In the genomic region with DNA sequence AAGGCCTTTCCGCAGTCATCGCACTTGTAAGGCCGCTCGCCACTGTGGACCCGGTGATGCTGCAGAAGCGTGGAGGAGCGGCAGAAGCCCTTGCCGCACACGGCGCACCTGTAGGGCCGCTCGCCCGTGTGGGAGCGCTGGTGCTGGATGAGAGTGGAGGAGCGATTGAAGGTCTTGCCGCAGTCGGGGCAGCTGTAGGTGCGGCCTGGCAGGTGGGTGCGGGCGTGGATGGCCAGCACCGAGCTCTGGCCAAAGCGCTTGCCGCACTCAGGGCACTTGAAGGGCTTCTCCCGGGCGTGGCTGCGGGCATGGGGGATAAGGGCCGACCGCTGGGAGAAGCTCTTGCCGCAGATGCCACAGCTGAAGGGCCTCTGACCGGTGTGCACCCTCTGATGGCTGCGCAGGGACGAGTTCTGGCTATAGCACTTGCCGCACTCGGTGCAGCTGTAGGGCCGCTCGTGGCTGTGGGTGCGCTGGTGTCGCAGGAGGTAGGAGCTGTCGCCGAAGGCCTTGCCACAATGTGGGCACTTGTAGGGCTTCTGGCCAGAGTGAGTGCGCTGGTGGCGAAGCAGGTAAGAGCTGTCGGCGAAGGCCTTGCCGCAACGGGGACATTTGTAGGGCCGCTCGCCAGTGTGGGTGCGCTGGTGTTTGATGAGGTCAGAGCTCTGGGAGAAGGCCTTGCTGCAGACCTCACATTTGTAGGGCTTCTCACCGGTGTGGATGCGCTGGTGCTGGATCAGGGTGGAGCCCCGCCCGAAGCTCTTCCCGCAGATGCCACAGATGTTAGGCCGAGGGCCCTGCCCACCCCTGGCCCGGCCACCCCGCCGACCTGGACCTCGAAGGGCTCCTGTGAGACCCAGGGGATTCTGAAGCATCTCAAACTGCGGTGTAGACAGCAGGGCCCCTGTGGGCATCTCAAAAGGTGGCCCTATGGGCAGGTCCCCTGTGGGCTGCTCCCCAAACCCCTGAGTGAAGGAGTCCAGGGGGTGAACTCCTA, we compare ENCODE assay signal across 4 cellular contexts.
TF ChIP-seq lines count a peak whose summit lies in the region.

No MANE protein-coding gene starts in this region.

TF ChIP-seq in SK-N-SH, 30 proteins besides CTCF, POLR2A, EP300 and RAD21:
- TF ChIP-seq GATA2 (CRISPR knock-in tag; IDR thresholded peaks at IDR 0.05) (no peak), RCOR1 (IDR thresholded peaks at IDR 0.05; ENCODE audit: low read length) (no peak), TEAD4 (IDR thresholded peaks at IDR 0.05; ENCODE audit: borderline replicate concordance, insufficient read depth) (no peak), YY1 (IDR thresholded peaks at IDR 0.05; ENCODE audit: low read depth) (no peak), RXRA (IDR thresholded peaks at IDR 0.05; ENCODE audit: borderline replicate concordance, low read depth) (no peak), POLR2AphosphoS5 (IDR thresholded peaks at IDR 0.05; ENCODE audit: low read depth, low read length) (no peak)
- TF ChIP-seq, protein P1, sequence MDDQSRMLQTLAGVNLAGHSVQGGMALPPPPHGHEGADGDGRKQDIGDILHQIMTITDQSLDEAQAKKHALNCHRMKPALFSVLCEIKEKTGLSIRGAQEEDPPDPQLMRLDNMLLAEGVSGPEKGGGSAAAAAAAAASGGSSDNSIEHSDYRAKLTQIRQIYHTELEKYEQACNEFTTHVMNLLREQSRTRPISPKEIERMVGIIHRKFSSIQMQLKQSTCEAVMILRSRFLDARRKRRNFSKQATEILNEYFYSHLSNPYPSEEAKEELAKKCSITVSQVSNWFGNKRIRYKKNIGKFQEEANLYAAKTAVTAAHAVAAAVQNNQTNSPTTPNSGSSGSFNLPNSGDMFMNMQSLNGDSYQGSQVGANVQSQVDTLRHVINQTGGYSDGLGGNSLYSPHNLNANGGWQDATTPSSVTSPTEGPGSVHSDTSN (IDR thresholded peaks at IDR 0.05) = no peak
TF ChIP-seq in SK-N-SH: peak in this region for 0.

TF ChIP-seq in SK-N-SH treated with all-trans-retinoic acid at 6 μM for 48 hours, 23 proteins besides CTCF, POLR2A, EP300 and RAD21 (continues in another document):
- no peak for TF ChIP-seq TCF4 (CRISPR knock-in tag; IDR thresholded peaks at IDR 0.05; ENCODE audit: borderline replicate concordance)
- TF ChIP-seq ARNTL (CRISPR knock-in tag; IDR thresholded peaks at IDR 0.05; ENCODE audit: borderline replicate concordance, low read depth) = no peak
- TF ChIP-seq, protein P2, sequence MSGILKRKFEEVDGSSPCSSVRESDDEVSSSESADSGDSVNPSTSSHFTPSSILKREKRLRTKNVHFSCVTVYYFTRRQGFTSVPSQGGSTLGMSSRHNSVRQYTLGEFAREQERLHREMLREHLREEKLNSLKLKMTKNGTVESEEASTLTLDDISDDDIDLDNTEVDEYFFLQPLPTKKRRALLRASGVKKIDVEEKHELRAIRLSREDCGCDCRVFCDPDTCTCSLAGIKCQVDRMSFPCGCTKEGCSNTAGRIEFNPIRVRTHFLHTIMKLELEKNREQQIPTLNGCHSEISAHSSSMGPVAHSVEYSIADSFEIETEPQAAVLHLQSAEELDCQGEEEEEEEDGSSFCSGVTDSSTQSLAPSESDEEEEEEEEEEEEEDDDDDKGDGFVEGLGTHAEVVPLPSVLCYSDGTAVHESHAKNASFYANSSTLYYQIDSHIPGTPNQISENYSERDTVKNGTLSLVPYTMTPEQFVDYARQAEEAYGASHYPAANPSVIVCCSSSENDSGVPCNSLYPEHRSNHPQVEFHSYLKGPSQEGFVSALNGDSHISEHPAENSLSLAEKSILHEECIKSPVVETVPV (CRISPR knock-in tag; IDR thresholded peaks at IDR 0.05) = no peak
- TF ChIP-seq TOX (CRISPR knock-in tag; IDR thresholded peaks at IDR 0.05; ENCODE audit: borderline replicate concordance) = no peak
- TF ChIP-seq ZFP30 (CRISPR knock-in tag; IDR thresholded peaks at IDR 0.05) = no peak
- no peak for TF ChIP-seq ZNF70 (CRISPR knock-in tag; IDR thresholded peaks at IDR 0.05)
- TF ChIP-seq ESRRG (CRISPR knock-in tag; IDR thresholded peaks at IDR 0.05) = no peak
- TF ChIP-seq, protein P3, sequence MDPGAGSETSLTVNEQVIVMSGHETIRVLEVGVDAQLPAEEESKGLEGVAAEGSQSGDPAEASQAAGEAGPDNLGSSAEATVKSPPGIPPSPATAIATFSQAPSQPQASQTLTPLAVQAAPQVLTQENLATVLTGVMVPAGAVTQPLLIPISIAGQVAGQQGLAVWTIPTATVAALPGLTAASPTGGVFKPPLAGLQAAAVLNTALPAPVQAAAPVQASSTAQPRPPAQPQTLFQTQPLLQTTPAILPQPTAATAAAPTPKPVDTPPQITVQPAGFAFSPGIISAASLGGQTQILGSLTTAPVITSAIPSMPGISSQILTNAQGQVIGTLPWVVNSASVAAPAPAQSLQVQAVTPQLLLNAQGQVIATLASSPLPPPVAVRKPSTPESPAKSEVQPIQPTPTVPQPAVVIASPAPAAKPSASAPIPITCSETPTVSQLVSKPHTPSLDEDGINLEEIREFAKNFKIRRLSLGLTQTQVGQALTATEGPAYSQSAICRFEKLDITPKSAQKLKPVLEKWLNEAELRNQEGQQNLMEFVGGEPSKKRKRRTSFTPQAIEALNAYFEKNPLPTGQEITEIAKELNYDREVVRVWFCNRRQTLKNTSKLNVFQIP (CRISPR knock-in tag; IDR thresholded peaks at IDR 0.05; ENCODE audit: borderline replicate concordance, low read depth) = no peak
- TF ChIP-seq, protein P4, sequence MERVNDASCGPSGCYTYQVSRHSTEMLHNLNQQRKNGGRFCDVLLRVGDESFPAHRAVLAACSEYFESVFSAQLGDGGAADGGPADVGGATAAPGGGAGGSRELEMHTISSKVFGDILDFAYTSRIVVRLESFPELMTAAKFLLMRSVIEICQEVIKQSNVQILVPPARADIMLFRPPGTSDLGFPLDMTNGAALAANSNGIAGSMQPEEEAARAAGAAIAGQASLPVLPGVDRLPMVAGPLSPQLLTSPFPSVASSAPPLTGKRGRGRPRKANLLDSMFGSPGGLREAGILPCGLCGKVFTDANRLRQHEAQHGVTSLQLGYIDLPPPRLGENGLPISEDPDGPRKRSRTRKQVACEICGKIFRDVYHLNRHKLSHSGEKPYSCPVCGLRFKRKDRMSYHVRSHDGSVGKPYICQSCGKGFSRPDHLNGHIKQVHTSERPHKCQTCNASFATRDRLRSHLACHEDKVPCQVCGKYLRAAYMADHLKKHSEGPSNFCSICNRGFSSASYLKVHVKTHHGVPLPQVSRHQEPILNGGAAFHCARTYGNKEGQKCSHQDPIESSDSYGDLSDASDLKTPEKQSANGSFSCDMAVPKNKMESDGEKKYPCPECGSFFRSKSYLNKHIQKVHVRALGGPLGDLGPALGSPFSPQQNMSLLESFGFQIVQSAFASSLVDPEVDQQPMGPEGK (CRISPR knock-in tag; IDR thresholded peaks at IDR 0.05; ENCODE audit: borderline replicate concordance) = no peak

TF ChIP-seq in HCT116, 20 proteins besides CTCF, POLR2A, EP300 and RAD21:
- TF ChIP-seq POLR2AphosphoS5 (IDR thresholded peaks at IDR 0.05; ENCODE audit: low read depth, low read length) = peak; percentile 22
- no peak for TF ChIP-seq CBX3 (IDR thresholded peaks at IDR 0.05; ENCODE audit: low read depth)

TF ChIP-seq in neural cell, 6 proteins besides CTCF, POLR2A, EP300 and RAD21:
- TF ChIP-seq, protein P5, sequence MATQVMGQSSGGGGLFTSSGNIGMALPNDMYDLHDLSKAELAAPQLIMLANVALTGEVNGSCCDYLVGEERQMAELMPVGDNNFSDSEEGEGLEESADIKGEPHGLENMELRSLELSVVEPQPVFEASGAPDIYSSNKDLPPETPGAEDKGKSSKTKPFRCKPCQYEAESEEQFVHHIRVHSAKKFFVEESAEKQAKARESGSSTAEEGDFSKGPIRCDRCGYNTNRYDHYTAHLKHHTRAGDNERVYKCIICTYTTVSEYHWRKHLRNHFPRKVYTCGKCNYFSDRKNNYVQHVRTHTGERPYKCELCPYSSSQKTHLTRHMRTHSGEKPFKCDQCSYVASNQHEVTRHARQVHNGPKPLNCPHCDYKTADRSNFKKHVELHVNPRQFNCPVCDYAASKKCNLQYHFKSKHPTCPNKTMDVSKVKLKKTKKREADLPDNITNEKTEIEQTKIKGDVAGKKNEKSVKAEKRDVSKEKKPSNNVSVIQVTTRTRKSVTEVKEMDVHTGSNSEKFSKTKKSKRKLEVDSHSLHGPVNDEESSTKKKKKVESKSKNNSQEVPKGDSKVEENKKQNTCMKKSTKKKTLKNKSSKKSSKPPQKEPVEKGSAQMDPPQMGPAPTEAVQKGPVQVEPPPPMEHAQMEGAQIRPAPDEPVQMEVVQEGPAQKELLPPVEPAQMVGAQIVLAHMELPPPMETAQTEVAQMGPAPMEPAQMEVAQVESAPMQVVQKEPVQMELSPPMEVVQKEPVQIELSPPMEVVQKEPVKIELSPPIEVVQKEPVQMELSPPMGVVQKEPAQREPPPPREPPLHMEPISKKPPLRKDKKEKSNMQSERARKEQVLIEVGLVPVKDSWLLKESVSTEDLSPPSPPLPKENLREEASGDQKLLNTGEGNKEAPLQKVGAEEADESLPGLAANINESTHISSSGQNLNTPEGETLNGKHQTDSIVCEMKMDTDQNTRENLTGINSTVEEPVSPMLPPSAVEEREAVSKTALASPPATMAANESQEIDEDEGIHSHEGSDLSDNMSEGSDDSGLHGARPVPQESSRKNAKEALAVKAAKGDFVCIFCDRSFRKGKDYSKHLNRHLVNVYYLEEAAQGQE (IDR thresholded peaks at IDR 0.05; ENCODE audit: borderline replicate concordance) = no peak
- TF ChIP-seq SMC3 (conservative IDR thresholded peaks at IDR 0.05; ENCODE audit: poor library complexity) = no peak
- TF ChIP-seq EZH2 (IDR thresholded peaks at IDR 0.05; ENCODE audit: borderline replicate concordance, insufficient read depth, low read length, poor library complexity, severe bottlenecking) = no peak
- TF ChIP-seq TAF1 (IDR thresholded peaks at IDR 0.05; ENCODE audit: low read depth) = no peak
- TF ChIP-seq MXI1 (conservative IDR thresholded peaks at IDR 0.05; ENCODE audit: poor library complexity, severe bottlenecking) = no peak
- TF ChIP-seq POLR2AphosphoS5 (IDR thresholded peaks at IDR 0.05) = no peak
